15 cellular contexts compared by ENCODE assay signal in the genomic region with DNA sequence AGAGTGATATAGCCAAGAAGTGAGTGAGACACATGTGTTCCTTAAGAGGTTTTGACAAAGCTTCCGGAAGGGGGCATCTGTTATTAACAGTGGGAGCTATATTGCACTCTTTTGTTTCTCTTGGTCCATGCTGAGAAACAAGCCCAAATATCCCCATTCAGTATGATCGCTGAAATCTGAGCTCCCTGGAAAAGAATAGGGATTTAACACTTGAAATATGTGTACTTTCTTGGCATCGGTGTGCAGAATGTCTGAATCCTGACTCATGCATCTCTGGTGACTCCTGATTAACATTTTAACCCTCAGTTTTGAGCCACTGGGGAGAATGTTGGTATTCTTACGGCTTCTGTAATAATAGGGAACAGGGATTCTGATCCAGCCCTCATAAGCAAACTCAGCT.
DNase-seq lines count a peak whose midpoint lies in the region; ATAC-seq, FAIRE-seq and TF ChIP-seq lines count a peak whose summit lies in the region.
"Had no signal": no experiment of that assay in that cellular context is flagged by ENCODE, and none has a peak within 500 bp of the region (broad histone marks: within the 10 kb centered on the region; RNA-seq: fewer than 3 reads in every experiment).

No MANE protein-coding gene starts in this region.

- POLR2A ChIA-PET in WTC11 (lab: Charles Lee) = interaction anchor here (0.6 kb wide), 1 partner anchor 670 kb away, joined by 3 read pairs; no protein-coding TSS in a partner anchor

- H3K4me1 ChIP-seq in right atrium auricular region (peaks cover 0 to 6% of the 10 kb centered on the region in 2 donors), RWPE2 (ENCODE audit: insufficient read depth, poor library complexity, severe bottlenecking) (peaks cover 8% of the 10 kb centered on the region), gastroesophageal sphincter (peaks cover 0 to 11% (median 0%) of the 10 kb centered on the region in 3 donors)

- H3K36me3 ChIP-seq in right atrium auricular region = no peaks in the 10 kb centered on the region
- no peaks in the 10 kb centered on the region for H3K36me3 ChIP-seq in RWPE2 (ENCODE audit: low read depth)
- no peaks in the 10 kb centered on the region for H3K36me3 ChIP-seq in gastroesophageal sphincter

- peak; percentile 86 for ATAC-seq in Right ventricle myocardium superior (ENCODE audit: poor library complexity)
- ATAC-seq in RWPE2 (ENCODE audit: low read depth) = peak; percentile 96
- no peak for ATAC-seq in WTC11
- no peak for ATAC-seq in gastroesophageal sphincter
- ATAC-seq: activated CD8-positive, alpha-beta T cell treated with anti-CD3 and anti-CD28 coated beads for 36 hours; naive thymus-derived CD8-positive, alpha-beta T cell had no signal

- intact Hi-C loops in Right ventricle myocardium superior (cut with DNase I) = no loop called here

- H3K27ac ChIP-seq in right atrium auricular region = no peak overlapping the region
- H3K27ac ChIP-seq in RWPE2 (ENCODE audit: poor library complexity, severe bottlenecking) = peak overlapping the region; percentile 40
- H3K27ac ChIP-seq in gastroesophageal sphincter = no peak overlapping the region

- H3K4me3 ChIP-seq in right atrium auricular region = no peak overlapping the region
- H3K4me3 ChIP-seq in RWPE2 (ENCODE audit: severe bottlenecking) = no peak overlapping the region
- H3K4me3 ChIP-seq in gastroesophageal sphincter = no peak overlapping the region

- peaks cover 3% of the 10 kb centered on the region; the same call in 1 of the 2 replicates for H3K9me3 Mint-ChIP-seq in WTC11
- H3K9me3 Mint-ChIP-seq: activated CD8-positive, alpha-beta T cell treated with anti-CD3 and anti-CD28 coated beads for 36 hours had no signal

- TF ChIP-seq EP300 in gastroesophageal sphincter (IDR thresholded peaks at IDR 0.05) = no peak

- no peak overlapping the region for H3K27ac Mint-ChIP-seq in WTC11
- H3K27ac Mint-ChIP-seq: activated CD8-positive, alpha-beta T cell treated with anti-CD3 and anti-CD28 coated beads for 36 hours; B cell; naive thymus-derived CD8-positive, alpha-beta T cell had no signal

- H3K4me3 Mint-ChIP-seq in WTC11 = no peak overlapping the region
- H3K4me3 Mint-ChIP-seq: activated CD8-positive, alpha-beta T cell treated with anti-CD3 and anti-CD28 coated beads for 36 hours; B cell; naive thymus-derived CD8-positive, alpha-beta T cell had no signal

- CTCF ChIA-PET in WTC11 (lab: Charles Lee) = interaction anchor here (1.1 to 2.2 kb wide), 2 partner anchors 12 to 392 kb away, joined by 4 to 7 read pairs; no protein-coding TSS in a partner anchor

- H3K4me1 Mint-ChIP-seq in WTC11 = peaks cover 3% of the 10 kb centered on the region; the same call in 1 of the 2 replicates
- H3K4me1 Mint-ChIP-seq: B cell; naive thymus-derived CD8-positive, alpha-beta T cell had no signal

- no peak for DNase-seq in Right ventricle myocardium superior
- no peak for DNase-seq in right atrium auricular region (ENCODE audit: low spot score)
- DNase-seq in RWPE2 (ENCODE audit: low spot score) = no peak
- peak; percentile 31 for DNase-seq in glomerular visceral epithelial cell (ENCODE audit: extremely low spot score)
- DNase-seq in urothelium cell line (ENCODE audit: low spot score) = peak; percentile 81
- DNase-seq in NK-92 (lab: John Stamatoyannopoulos, UW; ENCODE audit: unreplicated experiment) = no peak
- DNase-seq in WTC11 (ENCODE audit: low spot score) = no peak
- DNase-seq: activated CD8-positive, alpha-beta T cell treated with anti-CD3 and anti-CD28 coated beads for 36 hours; head of caudate nucleus; naive thymus-derived CD8-positive, alpha-beta T cell; SIG-M5; stimulated activated CD4-positive, alpha-beta T cell treated with anti-CD3 and anti-CD28 coated beads, Interleukin-2, amount 100 ng/mL, for 24 hours had no signal

- no peaks in the 10 kb centered on the region for H3K36me3 Mint-ChIP-seq in WTC11
- H3K36me3 Mint-ChIP-seq: naive thymus-derived CD8-positive, alpha-beta T cell had no signal

- no peaks in the 10 kb centered on the region for H3K9me3 ChIP-seq in right atrium auricular region
- no peaks in the 10 kb centered on the region for H3K9me3 ChIP-seq in RWPE2 (ENCODE audit: severe bottlenecking)
- H3K9me3 ChIP-seq in gastroesophageal sphincter = no peaks in the 10 kb centered on the region

- FAIRE-seq in urothelium cell line (lab: Jason Lieb, UNC) = no peak
- FAIRE-seq: GM12891 had no signal

- no peaks in the 10 kb centered on the region for H3K27me3 ChIP-seq in right atrium auricular region
- no peaks in the 10 kb centered on the region for H3K27me3 ChIP-seq in RWPE2 (ENCODE audit: insufficient read depth, poor library complexity, severe bottlenecking)
- no peaks in the 10 kb centered on the region for H3K27me3 ChIP-seq in gastroesophageal sphincter

- TF ChIP-seq CTCF in right atrium auricular region (IDR thresholded peaks at IDR 0.05) (no peak), RWPE2 (IDR thresholded peaks at IDR 0.05; ENCODE audit: poor library complexity, severe bottlenecking) (peak; percentile 57), WTC11 (IDR thresholded peaks at IDR 0.05) (no peak), gastroesophageal sphincter (IDR thresholded peaks at IDR 0.05) (no peak)

- 21 to 22% methylated on average over 3 to 4 of the region's 4 CpGs for WGBS in gastroesophageal sphincter (ENCODE audit: low coverage in 1 of 2), 2 donors

- TF ChIP-seq POLR2A in gastroesophageal sphincter (IDR thresholded peaks at IDR 0.05) = no peak

- peaks cover 40% of the 10 kb centered on the region for H3K27me3 Mint-ChIP-seq in WTC11 (ENCODE audit: low read depth)
- H3K27me3 Mint-ChIP-seq: activated CD8-positive, alpha-beta T cell treated with anti-CD3 and anti-CD28 coated beads for 36 hours; B cell had no signal

TF ChIP-seq in WTC11, 78 proteins besides CTCF, POLR2A, EP300 and RAD21:
- TF ChIP-seq OVOL2 (CRISPR knock-in tag; IDR thresholded peaks at IDR 0.05; ENCODE audit: borderline replicate concordance) = no peak
- no peak for TF ChIP-seq ELF4 (CRISPR knock-in tag; IDR thresholded peaks at IDR 0.05; ENCODE audit: low read depth)
- no peak for TF ChIP-seq FOXJ3 (CRISPR knock-in tag; IDR thresholded peaks at IDR 0.05; ENCODE audit: borderline replicate concordance)
- TF ChIP-seq, protein P1, sequence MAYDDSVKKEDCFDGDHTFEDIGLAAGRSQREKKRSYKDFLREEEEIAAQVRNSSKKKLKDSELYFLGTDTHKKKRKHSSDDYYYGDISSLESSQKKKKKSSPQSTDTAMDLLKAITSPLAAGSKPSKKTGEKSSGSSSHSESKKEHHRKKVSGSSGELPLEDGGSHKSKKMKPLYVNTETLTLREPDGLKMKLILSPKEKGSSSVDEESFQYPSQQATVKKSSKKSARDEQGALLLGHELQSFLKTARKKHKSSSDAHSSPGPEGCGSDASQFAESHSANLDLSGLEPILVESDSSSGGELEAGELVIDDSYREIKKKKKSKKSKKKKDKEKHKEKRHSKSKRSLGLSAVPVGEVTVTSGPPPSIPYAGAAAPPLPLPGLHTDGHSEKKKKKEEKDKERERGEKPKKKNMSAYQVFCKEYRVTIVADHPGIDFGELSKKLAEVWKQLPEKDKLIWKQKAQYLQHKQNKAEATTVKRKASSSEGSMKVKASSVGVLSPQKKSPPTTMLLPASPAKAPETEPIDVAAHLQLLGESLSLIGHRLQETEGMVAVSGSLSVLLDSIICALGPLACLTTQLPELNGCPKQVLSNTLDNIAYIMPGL (CRISPR knock-in tag; IDR thresholded peaks at IDR 0.05) = no peak
- TF ChIP-seq ATF3 (CRISPR knock-in tag; conservative IDR thresholded peaks at IDR 0.05) = no peak
- TF ChIP-seq FOXP1 (CRISPR knock-in tag; IDR thresholded peaks at IDR 0.05; ENCODE audit: borderline replicate concordance) = no peak
- TF ChIP-seq ZNF138 (CRISPR knock-in tag; conservative IDR thresholded peaks at IDR 0.05) = no peak
- TF ChIP-seq HMGA2 (CRISPR knock-in tag; IDR thresholded peaks at IDR 0.05) = no peak

Comparison
In these comparisons a context has a peak if more than half of its experiments do, and no peak if none do; other contexts are left out.
1. ATAC-seq: peak in Right ventricle myocardium superior (single experiment) and RWPE2 (single experiment); none in WTC11 (single experiment) and gastroesophageal sphincter (single experiment).
2. DNase-seq: peak in glomerular visceral epithelial cell (single experiment) and urothelium cell line (single experiment); none in Right ventricle myocardium superior (single experiment), right atrium auricular region (single experiment), RWPE2 (single experiment), NK-92 (single experiment) and WTC11 (single experiment).